ENCODE assay signal across 31 cellular contexts in the genomic region with DNA sequence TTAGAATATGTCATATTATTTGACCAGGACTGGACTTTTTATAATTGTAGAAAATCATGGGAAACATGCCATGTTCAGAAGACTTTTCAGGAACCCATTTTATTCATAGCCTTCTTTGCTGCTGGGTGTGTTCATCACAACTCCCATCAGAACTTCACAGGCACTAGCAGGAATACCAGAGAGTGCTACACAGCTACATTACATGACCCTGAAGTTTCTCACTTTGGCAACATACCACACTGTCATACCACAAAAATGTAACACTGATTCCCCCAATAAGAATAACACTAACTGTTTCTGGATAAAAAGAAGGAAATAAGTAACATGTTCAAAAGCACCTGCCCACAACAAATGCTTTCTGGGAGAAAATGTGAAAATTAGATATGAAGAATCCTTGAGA.
"Had no signal": no experiment of that assay in that cellular context is flagged by ENCODE, and none has a peak within 500 bp of the region (broad histone marks: within the 10 kb centered on the region; RNA-seq: fewer than 3 reads in every experiment).

No MANE protein-coding gene starts in this region.

- H3K4me1 ChIP-seq: adrenal gland, SJCRH30 had no signal

- H3K27me3 Mint-ChIP-seq: activated CD4-positive, alpha-beta T cell treated with anti-CD3 and anti-CD28 coated beads, Interleukin-2, amount 10 ng/mL, durations not matched to agents 24 days and 14 days; activated CD8-positive, alpha-beta T cell treated with anti-CD3 and anti-CD28 coated beads for 36 hours; activated T-helper 17 cell treated with anti-CD3 and anti-CD28 coated beads, Interleukin-2, amount 50 U/mL, for 72 hours; brain had no signal

- H3K27ac ChIP-seq: adrenal gland, SJCRH30, SK-N-MC had no signal

- H3K36me3 Mint-ChIP-seq: activated naive CD4-positive, alpha-beta T cell treated with anti-CD3 and anti-CD28 coated beads, Interleukin-2, amount 50 U/mL, for 72 hours; brain had no signal

- H3K9me3 ChIP-seq: adrenal gland, SJCRH30 had no signal

- H3K4me3 ChIP-seq: adrenal gland, SJCRH30, SK-N-MC had no signal

- ATAC-seq: activated CD8-positive, alpha-beta T cell treated with anti-CD3 and anti-CD28 coated beads for 36 hours; activated naive CD4-positive, alpha-beta T cell treated with anti-CD3 and anti-CD28 coated beads, Interleukin-2, amount 50 U/mL, for 72 hours; activated T-cell treated with anti-CD3 and anti-CD28 coated beads, Interleukin-2, amount 50 U/mL, for 72 hours; activated T-helper 17 cell treated with anti-CD3 and anti-CD28 coated beads, Interleukin-2, amount 50 U/mL, for 72 hours; Panc1 had no signal

- H3K27ac Mint-ChIP-seq: activated CD4-positive, alpha-beta T cell treated with anti-CD3 and anti-CD28 coated beads, Interleukin-2, amount 10 ng/mL, durations not matched to agents 24 days and 14 days; activated CD8-positive, alpha-beta T cell treated with anti-CD3 and anti-CD28 coated beads for 36 hours; activated naive CD4-positive, alpha-beta T cell treated with anti-CD3 and anti-CD28 coated beads, Interleukin-2, amount 50 U/mL, for 72 hours; activated T-cell treated with anti-CD3 and anti-CD28 coated beads, Interleukin-2, amount 50 U/mL, for 72 hours; activated T-helper 17 cell treated with anti-CD3 and anti-CD28 coated beads, Interleukin-2, amount 50 U/mL, for 72 hours; brain had no signal

- H3K36me3 ChIP-seq: adrenal gland, SJCRH30 had no signal

- H3K27me3 ChIP-seq: adrenal gland, SJCRH30 had no signal

- DNase-seq: activated CD4-positive, alpha-beta T cell treated with anti-CD3 and anti-CD28 coated beads, Interleukin-2, amount 10 ng/mL, durations not matched to agents 24 days and 14 days; activated CD4-positive, alpha-beta T cell treated with anti-CD3 and anti-CD28 coated beads, Interleukin-2, amount 50 U/mL, for 4 hours; activated CD8-positive, alpha-beta T cell treated with anti-CD3 and anti-CD28 coated beads for 36 hours; activated effector memory CD4-positive, alpha-beta T cell treated with anti-CD3 and anti-CD28 coated beads, Interleukin-2, amount 50 U/mL, for 16 hours; activated naive CD4-positive, alpha-beta T cell; activated T-cell treated with anti-CD3 and anti-CD28 coated beads, Interleukin-2, amount 50 U/mL, for 1 hour; activated T-cell treated with anti-CD3 and anti-CD28 coated beads, Interleukin-2, amount 50 U/mL, for 72 hours; adrenal gland; central memory CD4-positive, alpha-beta T cell; Kasumi-1; KG1; MM.1S; MV-4-11; NCI-H1092 treated with DMSO at 0.1 percent for 48 hours; NCI-H1417; NCI-H146; NCI-H187 treated with DMSO at 0.1 percent for 48 hours; NCI-H2081 treated with DMSO at 0.1 percent for 48 hours; NCI-H226; NCI-H446 treated with DMSO at 0.1 percent for 48 hours; NCI-H524; NCI-H69; NCI-H82; SHP77; SJCRH30; T1000 had no signal

- H3K4me3 Mint-ChIP-seq: activated CD4-positive, alpha-beta T cell treated with anti-CD3 and anti-CD28 coated beads, Interleukin-2, amount 10 ng/mL, durations not matched to agents 24 days and 14 days; activated CD8-positive, alpha-beta T cell treated with anti-CD3 and anti-CD28 coated beads for 36 hours; activated T-cell treated with anti-CD3 and anti-CD28 coated beads, Interleukin-2, amount 50 U/mL, for 72 hours; activated T-helper 17 cell treated with anti-CD3 and anti-CD28 coated beads, Interleukin-2, amount 50 U/mL, for 72 hours; brain had no signal

- H3K4me1 Mint-ChIP-seq: activated CD4-positive, alpha-beta T cell treated with anti-CD3 and anti-CD28 coated beads, Interleukin-2, amount 10 ng/mL, durations not matched to agents 24 days and 14 days; activated T-helper 17 cell treated with anti-CD3 and anti-CD28 coated beads, Interleukin-2, amount 50 U/mL, for 72 hours; brain had no signal

- H3K9me3 Mint-ChIP-seq: activated CD4-positive, alpha-beta T cell treated with anti-CD3 and anti-CD28 coated beads, Interleukin-2, amount 10 ng/mL, durations not matched to agents 24 days and 14 days had no signal
